In the genomic region with DNA sequence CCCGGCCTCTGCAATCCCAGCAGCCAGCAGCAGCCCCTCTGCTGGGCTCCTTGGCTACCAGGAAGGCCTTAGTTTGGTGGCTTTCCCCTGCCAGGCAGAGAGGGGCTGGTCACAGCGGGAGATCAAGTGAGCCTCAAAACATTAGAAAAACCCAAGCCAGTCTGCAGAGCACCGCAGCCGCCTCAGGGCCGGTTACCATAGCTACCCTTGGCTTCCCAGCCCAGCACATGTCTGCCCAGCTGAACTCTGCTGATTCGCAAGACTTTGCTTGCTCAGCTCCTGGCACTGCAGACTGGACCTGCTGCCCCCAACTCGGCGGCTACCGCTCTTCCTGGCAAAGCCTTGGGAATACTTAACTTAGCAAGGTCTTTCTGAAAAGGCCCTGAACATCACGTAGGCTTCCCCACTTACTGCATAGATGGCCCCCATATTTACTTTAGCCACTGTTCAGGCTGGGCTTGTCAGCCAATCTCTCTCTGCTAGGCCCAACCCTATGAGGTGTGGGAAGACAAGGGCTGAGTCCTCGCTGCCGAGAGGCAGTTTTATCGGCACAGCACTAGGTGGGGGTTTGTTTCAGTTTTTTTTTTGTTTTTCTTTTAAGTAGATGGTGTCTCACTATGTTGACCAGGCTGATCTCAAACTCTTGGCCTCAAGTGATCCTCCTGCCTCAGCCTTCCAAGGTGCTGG, we compare ENCODE assay signal across 9 cellular contexts. TPM values are rescaled to one million over a fixed set of nuclear protein-coding genes. Genes with fewer than 3 reads are reported as not detected.
DNase-seq lines count a peak whose midpoint lies in the region; ATAC-seq and TF ChIP-seq lines count a peak whose summit lies in the region.
"Had no signal": no experiment of that assay in that cellular context is flagged by ENCODE, and none has a peak within 500 bp of the region (broad histone marks: within the 10 kb centered on the region; RNA-seq: fewer than 3 reads in every experiment).

No MANE protein-coding gene starts in this region.

- CTCF ChIA-PET in activated naive CD4-positive, alpha-beta T cell treated with anti-CD3 and anti-CD28 coated beads, Interleukin-2, amount 10 ng/mL, durations not matched to agents 7 days and 5 days (lab: Charles Lee): interaction anchor here (0.7 kb wide), 1 partner anchor 411 kb away, joined by 3 read pairs; no protein-coding TSS in a partner anchor
- CTCF ChIA-PET in activated naive CD4-positive, alpha-beta T cell treated with anti-CD3 and anti-CD28 coated beads for 36 hours (lab: Charles Lee): interaction anchor here (1.7 kb wide), 1 partner anchor 34 kb away, joined by 3 read pairs; no protein-coding TSS in a partner anchor
- CTCF ChIA-PET in GM10248 (lab: Yijun Ruan, JAX): interaction anchor here (1.3 to 1.5 kb wide), 2 partner anchors 33 to 34 kb away, joined by 3 to 5 read pairs; a partner anchor contains a TSS
- CTCF ChIA-PET in CD4-positive, alpha-beta T cell (lab: Charles Lee): no interaction called here

- no peak overlapping the region for H3K27ac ChIP-seq in thyroid gland
- no peak overlapping the region for H3K27ac ChIP-seq in CD4-positive, alpha-beta T cell (ENCODE audit: low read depth, low read length)

- no peak overlapping the region for H3K4me3 Mint-ChIP-seq in activated naive CD4-positive, alpha-beta T cell treated with anti-CD3 and anti-CD28 coated beads, Interleukin-2, amount 10 ng/mL, durations not matched to agents 7 days and 5 days
- no peak overlapping the region for H3K4me3 Mint-ChIP-seq in activated naive CD4-positive, alpha-beta T cell treated with anti-CD3 and anti-CD28 coated beads for 36 hours
- no peak overlapping the region for H3K4me3 Mint-ChIP-seq in endothelial cell (ENCODE audit: unreplicated experiment)
- no peak overlapping the region for H3K4me3 Mint-ChIP-seq in CD4-positive, alpha-beta T cell

- no peaks in the 10 kb centered on the region for H3K9me3 ChIP-seq in thyroid gland
- H3K9me3 ChIP-seq in CD4-positive, alpha-beta T cell (ENCODE audit: control insufficient read depth, low read length): no peaks in the 10 kb centered on the region

- no peak for DNase-seq in activated naive CD4-positive, alpha-beta T cell treated with anti-CD3 and anti-CD28 coated beads, Interleukin-2, amount 10 ng/mL, durations not matched to agents 7 days and 5 days
- no peak for DNase-seq in activated naive CD4-positive, alpha-beta T cell treated with anti-CD3 and anti-CD28 coated beads for 36 hours
- DNase-seq in anterior cingulate cortex (lab: John Stamatoyannopoulos, UW): peak in 50 of 58 donors; percentile 16 to 86 (median 60)
- peak; percentile 83 for DNase-seq in iris pigment epithelial cell (ENCODE audit: low read depth)
- DNase-seq in thyroid gland: peak; percentile 51 to 56
- no peak for DNase-seq in GM10248 (ENCODE audit: extremely low spot score)
- no peak for DNase-seq in endothelial cell (ENCODE audit: low spot score)
- no peak for DNase-seq in CD4-positive, alpha-beta T cell

- intact Hi-C loops in activated naive CD4-positive, alpha-beta T cell treated with anti-CD3 and anti-CD28 coated beads for 36 hours (cut with micrococcal nuclease): loop anchor here (5.0 kb wide), 1 partner anchor 33 kb away; no protein-coding TSS in a partner anchor
- intact Hi-C loops in thyroid gland (cut with DNase I): no loop called here
- intact Hi-C loops in CD4-positive, alpha-beta T cell (cut with DNase I, micrococcal nuclease): no loop called here

- ATAC-seq in CD4-positive, alpha-beta T cell (ENCODE audit: poor library complexity): no peak

- no peaks in the 10 kb centered on the region for H3K9me3 Mint-ChIP-seq in activated naive CD4-positive, alpha-beta T cell treated with anti-CD3 and anti-CD28 coated beads, Interleukin-2, amount 10 ng/mL, durations not matched to agents 7 days and 5 days
- H3K9me3 Mint-ChIP-seq in activated naive CD4-positive, alpha-beta T cell treated with anti-CD3 and anti-CD28 coated beads for 36 hours: no peaks in the 10 kb centered on the region
- H3K9me3 Mint-ChIP-seq in endothelial cell (ENCODE audit: unreplicated experiment): no peaks in the 10 kb centered on the region
- no peaks in the 10 kb centered on the region for H3K9me3 Mint-ChIP-seq in CD4-positive, alpha-beta T cell

- POLR2A ChIA-PET in GM10248 (lab: Yijun Ruan, JAX): no interaction called here
- POLR2A ChIA-PET in CD4-positive, alpha-beta T cell (lab: Charles Lee): no interaction called here

- TF ChIP-seq CTCF in thyroid gland (IDR thresholded peaks at IDR 0.05) (no peak), GM10248 (IDR thresholded peaks at IDR 0.05; ENCODE audit: control extremely low read depth, extremely low read depth, low read depth, missing control alignments) (no peak), endothelial cell (IDR thresholded peaks at IDR 0.05; ENCODE audit: unreplicated experiment) (no peak)
- TF ChIP-seq CTCF in CD4-positive, alpha-beta T cell (IDR thresholded peaks at IDR 0.05): no peak

- no peaks in the 10 kb centered on the region for H3K27me3 ChIP-seq in thyroid gland
- no peaks in the 10 kb centered on the region for H3K27me3 ChIP-seq in CD4-positive, alpha-beta T cell (ENCODE audit: control insufficient read depth, insufficient read depth, low read length)

- no peak for TF ChIP-seq POLR2A in thyroid gland (IDR thresholded peaks at IDR 0.05)

- peak overlapping the region; percentile 11 for H3K27ac Mint-ChIP-seq in activated naive CD4-positive, alpha-beta T cell treated with anti-CD3 and anti-CD28 coated beads, Interleukin-2, amount 10 ng/mL, durations not matched to agents 7 days and 5 days
- H3K27ac Mint-ChIP-seq in activated naive CD4-positive, alpha-beta T cell treated with anti-CD3 and anti-CD28 coated beads for 36 hours: no peak overlapping the region
- no peak overlapping the region for H3K27ac Mint-ChIP-seq in endothelial cell (ENCODE audit: unreplicated experiment)
- H3K27ac Mint-ChIP-seq in CD4-positive, alpha-beta T cell: no peak overlapping the region

- no peaks in the 10 kb centered on the region for H3K4me1 Mint-ChIP-seq in activated naive CD4-positive, alpha-beta T cell treated with anti-CD3 and anti-CD28 coated beads, Interleukin-2, amount 10 ng/mL, durations not matched to agents 7 days and 5 days
- no peaks in the 10 kb centered on the region for H3K4me1 Mint-ChIP-seq in activated naive CD4-positive, alpha-beta T cell treated with anti-CD3 and anti-CD28 coated beads for 36 hours (ENCODE audit: low read depth)
- no peaks in the 10 kb centered on the region for H3K4me1 Mint-ChIP-seq in endothelial cell (ENCODE audit: unreplicated experiment)
- H3K4me1 Mint-ChIP-seq in CD4-positive, alpha-beta T cell (ENCODE audit: low read depth): no peaks in the 10 kb centered on the region

- H3K4me1 ChIP-seq in thyroid gland: peaks cover 5 to 9% of the 10 kb centered on the region in 2 donors

- H3K27me3 Mint-ChIP-seq in activated naive CD4-positive, alpha-beta T cell treated with anti-CD3 and anti-CD28 coated beads, Interleukin-2, amount 10 ng/mL, durations not matched to agents 7 days and 5 days: no peaks in the 10 kb centered on the region
- H3K27me3 Mint-ChIP-seq in activated naive CD4-positive, alpha-beta T cell treated with anti-CD3 and anti-CD28 coated beads for 36 hours (ENCODE audit: low read depth): no peaks in the 10 kb centered on the region
- peaks cover 4% of the 10 kb centered on the region for H3K27me3 Mint-ChIP-seq in endothelial cell (ENCODE audit: unreplicated experiment)
- no peaks in the 10 kb centered on the region for H3K27me3 Mint-ChIP-seq in CD4-positive, alpha-beta T cell

- H3K36me3 Mint-ChIP-seq in activated naive CD4-positive, alpha-beta T cell treated with anti-CD3 and anti-CD28 coated beads, Interleukin-2, amount 10 ng/mL, durations not matched to agents 7 days and 5 days: peaks cover 10% of the 10 kb centered on the region
- peaks cover 6% of the 10 kb centered on the region for H3K36me3 Mint-ChIP-seq in activated naive CD4-positive, alpha-beta T cell treated with anti-CD3 and anti-CD28 coated beads for 36 hours (ENCODE audit: low read depth)
- H3K36me3 Mint-ChIP-seq in endothelial cell (ENCODE audit: low read depth, unreplicated experiment): no peaks in the 10 kb centered on the region
- H3K36me3 Mint-ChIP-seq in CD4-positive, alpha-beta T cell (ENCODE audit: low read depth): peaks cover 11% of the 10 kb centered on the region

- H3K4me3 ChIP-seq in thyroid gland (replicated peaks in 1 of 3): no peak overlapping the region

- 17% methylated on average over 12 to 13 of the region's 13 CpGs for WGBS in thyroid gland, 2 donors

- H3K36me3 ChIP-seq in thyroid gland: peaks cover 0 to 2% of the 10 kb centered on the region in 2 donors

RNA-seq across cellular contexts. Expression of a gene that starts 28.6 kb away (rescaled TPM):
- 1 to 10 TPM; 1.7 to 1.8 TPM for total RNA-seq in activated naive CD4-positive, alpha-beta T cell treated with anti-CD3 and anti-CD28 coated beads for 36 hours
- total RNA-seq in thyroid gland: 10 to 100 TPM in 1 of 4 donors, 1 to 10 TPM in 3; 5.8 to 12.0 (median 8.4) TPM
- total RNA-seq in endothelial cell (ENCODE audit: unreplicated experiment): 109 TPM
- 1 to 10 TPM; 5.0 to 6.1 TPM for total RNA-seq in CD4-positive, alpha-beta T cell

RNA-seq across cellular contexts. Expression of a gene that starts 34.2 kb away (rescaled TPM):
- total RNA-seq in activated naive CD4-positive, alpha-beta T cell treated with anti-CD3 and anti-CD28 coated beads for 36 hours: 10 to 100 TPM; 24.6 to 29.6 TPM
- total RNA-seq in thyroid gland (10 to 100 TPM; 20.1 to 41.6 (median 23.6) TPM), endothelial cell (ENCODE audit: unreplicated experiment) (26.9 TPM)
- 10 to 100 TPM; 52.3 to 54.1 TPM for total RNA-seq in CD4-positive, alpha-beta T cell

RNA-seq across cellular contexts. Expression of a gene that starts 35.0 kb away (rescaled TPM):
- not detected for total RNA-seq in activated naive CD4-positive, alpha-beta T cell treated with anti-CD3 and anti-CD28 coated beads for 36 hours
- total RNA-seq in thyroid gland (not detected), endothelial cell (ENCODE audit: unreplicated experiment) (not detected)
- total RNA-seq in CD4-positive, alpha-beta T cell: not detected
- total RNA-seq: pulmonary artery endothelial cell had no signal

RNA-seq across cellular contexts. Expression of a gene that starts 54.1 kb away (rescaled TPM):
- total RNA-seq in activated naive CD4-positive, alpha-beta T cell treated with anti-CD3 and anti-CD28 coated beads for 36 hours: 10 to 100 TPM; 82.4 to 87.0 TPM
- total RNA-seq in thyroid gland (10 to 100 TPM in 3 of 4 donors, 1 to 10 TPM in 1; 2.2 to 18.9 (median 10.7) TPM), endothelial cell (ENCODE audit: unreplicated experiment) (104 TPM)
- 100 to 1,000 TPM; 220 to 225 TPM for total RNA-seq in CD4-positive, alpha-beta T cell

RNA-seq across cellular contexts. Expression of a gene that starts 59.7 kb away (rescaled TPM):
- 10 to 100 TPM; 15.0 to 18.3 TPM for total RNA-seq in activated naive CD4-positive, alpha-beta T cell treated with anti-CD3 and anti-CD28 coated beads for 36 hours
- total RNA-seq in thyroid gland (10 to 100 TPM; 22.7 to 33.8 (median 29.4) TPM), endothelial cell (ENCODE audit: unreplicated experiment) (32.2 TPM)
- 10 to 100 TPM; 31.4 to 31.7 TPM for total RNA-seq in CD4-positive, alpha-beta T cell

Comparison
In these comparisons a context has a peak if more than half of its experiments do, and no peak if none do; other contexts are left out.
1. DNase-seq: peak in anterior cingulate cortex (50 of 58), iris pigment epithelial cell (single experiment) and thyroid gland (2 of 2); none in activated naive CD4-positive, alpha-beta T cell treated with anti-CD3 and anti-CD28 coated beads, Interleukin-2, amount 10 ng/mL, durations not matched to agents 7 days and 5 days (single experiment), activated naive CD4-positive, alpha-beta T cell treated with anti-CD3 and anti-CD28 coated beads for 36 hours (single experiment), GM10248 (single experiment), endothelial cell (single experiment) and CD4-positive, alpha-beta T cell (0 of 10).